ENCODE assay signal across 28 cellular contexts in genomic region chr10:16497911-16498310, GRCh38. TPM values are rescaled to one million over a fixed set of nuclear protein-coding genes. Genes with fewer than 3 reads are reported as not detected.
"Had no signal": no experiment of that assay in that cellular context is flagged by ENCODE, and none has a peak within 500 bp of the region (broad histone marks: within the 10 kb centered on the region; RNA-seq: fewer than 3 reads in every experiment).

No MANE protein-coding gene starts in this region.

- H3K9me3 ChIP-seq: adrenal gland, breast epithelium had no signal

- H3K4me3 ChIP-seq: adrenal gland, breast epithelium, SK-N-MC had no signal

- H3K27ac ChIP-seq: adrenal gland, breast epithelium, SK-N-MC had no signal

- H3K36me3 ChIP-seq: adrenal gland, breast epithelium had no signal

- H3K4me1 ChIP-seq: adrenal gland, breast epithelium had no signal

- DNase-seq: activated CD4-positive, alpha-beta memory T cell treated with anti-CD3 and anti-CD28 coated beads for 36 hours; activated CD4-positive, alpha-beta T cell treated with anti-CD3 and anti-CD28 coated beads, Interleukin-2, amount 10 ng/mL, durations not matched to agents 7 days and 5 days; activated CD4-positive, CD25-positive, alpha-beta regulatory T cell; activated CD8-positive, alpha-beta memory T cell treated with anti-CD3 and anti-CD28 coated beads for 24 hours; activated gamma-delta T cell treated with Interleukin-2 at 50 U/mL for 16 hours; activated naive CD4-positive, alpha-beta T cell treated with anti-CD3 and anti-CD28 coated beads, Interleukin-2, amount 10 ng/mL, durations not matched to agents 7 days and 5 days; activated naive CD8-positive, alpha-beta T cell treated with anti-CD3 and anti-CD28 coated beads for 36 hours; activated T-cell treated with anti-CD3 and anti-CD28 coated beads, Interleukin-2, amount 50 U/mL, for 4 hours; adrenal gland; anterior cingulate cortex; central memory CD4-positive, alpha-beta T cell; MM.1S; NCI-H146; NCI-H187 treated with DMSO at 0.1 percent for 48 hours; NCI-H2081 treated with DMSO at 0.1 percent for 48 hours; NCI-H2227 treated with DMSO at 0.1 percent for 48 hours; NCI-H526; NCI-H82; T-cell; T-helper 2 cell; T1000 had no signal

- ATAC-seq: activated T-cell treated with anti-CD3 and anti-CD28 coated beads, Interleukin-2, amount 50 U/mL, for 4 hours; activated T-helper 17 cell treated with anti-CD3 and anti-CD28 coated beads, Interleukin-2, amount 50 U/mL, for 72 hours; Right ventricle myocardium inferior; T-cell had no signal

- H3K27me3 ChIP-seq: adrenal gland, breast epithelium had no signal

RNA-seq across cellular contexts. Expression of gene C1QL3, which starts 23.8 kb away (rescaled TPM):
- total RNA-seq: activated CD4-positive, alpha-beta memory T cell treated with anti-CD3 and anti-CD28 coated beads for 36 hours; activated T-cell treated with anti-CD3 and anti-CD28 coated beads, Interleukin-2, amount 50 U/mL, for 4 hours; breast epithelium; NCI-H460; OCI-LY7; Right ventricle myocardium inferior; RPMI7951; T-cell had no signal
